8 cellular contexts compared by ENCODE assay signal in genomic region chr14:51780006-51780692, GRCh38.
A peak's percentile ranks its signal among the peaks of the same experiment; 100 is the strongest.
DNase-seq lines count a peak whose midpoint lies in the region; ATAC-seq, FAIRE-seq and TF ChIP-seq lines count a peak whose summit lies in the region.

No MANE protein-coding gene starts in this region.

- no peak overlapping the region; the same call in 1 of the 2 replicates for H3K4me3 ChIP-seq in AG09309 (ENCODE audit: control insufficient read depth, low read depth, low read length)
- no peak overlapping the region for H3K4me3 ChIP-seq in GM12878
- H3K4me3 ChIP-seq in smooth muscle cell, result no peak overlapping the region

- POLR2A ChIA-PET in GM12878 (lab: Charles Lee), result no interaction called here

- TF ChIP-seq POLR2A in GM12878 (IDR thresholded peaks at IDR 0.05; ENCODE audit: low read depth, low read length), result no peak

- peak; percentile 49 for ATAC-seq in GM21390 (IDR thresholded peaks at IDR 0.05; ENCODE audit: unreplicated experiment)
- ATAC-seq in GM12878, result peak; percentile 87
- ATAC-seq in GM18858 (IDR thresholded peaks at IDR 0.05; ENCODE audit: unreplicated experiment), result no peak

- H4K20me1 ChIP-seq in GM12878 (ENCODE audit: control insufficient read depth, insufficient read depth) (no peaks in the 10 kb centered on the region), smooth muscle cell (ENCODE audit: low read depth) (no peaks in the 10 kb centered on the region)

- CTCF ChIA-PET in GM12878 (lab: Yijun Ruan, JAX), result interaction anchor here (0.6 to 6.3 kb wide), 22 partner anchors 9 to 623 kb away, joined by 3 to 75 read pairs (median 4); no protein-coding TSS in a partner anchor

- peak; percentile 88 for TF ChIP-seq RAD21 in GM12878 (IDR thresholded peaks at IDR 0.05; ENCODE audit: insufficient read depth, low read depth, low read length)

- no peak overlapping the region; the same call in 1 of the 2 replicates for H2AFZ ChIP-seq in GM12878 (ENCODE audit: control insufficient read depth, low read depth, low read length)
- no peak overlapping the region for H2AFZ ChIP-seq in smooth muscle cell (ENCODE audit: low read depth)

- H3K4me1 ChIP-seq in GM12878 (ENCODE audit: control insufficient read depth, insufficient read depth, low read length), result no peaks in the 10 kb centered on the region
- H3K4me1 ChIP-seq in smooth muscle cell (ENCODE audit: low read depth), result no peaks in the 10 kb centered on the region

- H3F3A ChIP-seq in smooth muscle cell (ENCODE audit: low read depth), result no peaks in the 10 kb centered on the region

- H3K9ac ChIP-seq in GM12878 (ENCODE audit: control insufficient read depth, insufficient read depth, low read length), result no peak overlapping the region
- no peak overlapping the region for H3K9ac ChIP-seq in smooth muscle cell (ENCODE audit: low read depth)

- no peak overlapping the region for H3K27ac ChIP-seq in GM12878 (ENCODE audit: control insufficient read depth, insufficient read depth)
- no peak overlapping the region for H3K27ac ChIP-seq in smooth muscle cell (ENCODE audit: low read depth)

- TF ChIP-seq EP300 in GM12878 (IDR thresholded peaks at IDR 0.05; ENCODE audit: borderline replicate concordance in 1 of 2, control insufficient read depth in 1 of 2, low read depth in 2 of 2, low read length in 2 of 2), result no peak

- H3K36me3 ChIP-seq in GM12878 (ENCODE audit: control insufficient read depth in 2 of 2, insufficient read depth in 2 of 2, low read length in 1 of 2) (no peaks in the 10 kb centered on the region), smooth muscle cell (ENCODE audit: low read depth) (no peaks in the 10 kb centered on the region)

- 6% methylated on average over 13 of the region's 13 CpGs for WGBS in GM12878 (ENCODE audit: insufficient coverage, insufficient replicate concordance, low lambda C conversion rate, missing lambda C conversion rate)
- WGBS in smooth muscle cell (ENCODE audit: low lambda C conversion rate), result 14% methylated on average over 13 of the region's 13 CpGs

- peak; percentile 59 for FAIRE-seq in GM12878 (lab: Jason Lieb, UNC)

- DNase-seq in AG09309 (ENCODE audit: low read depth) (no peak), NCI-H1930 (lab: John Stamatoyannopoulos, UW) (peak; percentile 41 to 63), UCSD-AML1 (lab: John Stamatoyannopoulos, UW; ENCODE audit: unreplicated experiment) (peak; percentile 31), GM12878 (ENCODE audit: low read depth, low spot score) (peak; percentile 21), iPS DF 4.7 (ENCODE audit: extremely low read depth, low spot score) (peak; percentile 33), smooth muscle cell (lab: John Stamatoyannopoulos, UW; ENCODE audit: unreplicated experiment) (peak; percentile 13)

- H3K4me2 ChIP-seq in GM12878 (ENCODE audit: control insufficient read depth, insufficient read depth) (peak overlapping the region; percentile 6; the same call in 1 of the 2 replicates), smooth muscle cell (peak overlapping the region; percentile 58)

- RAD21 ChIA-PET in GM12878 (lab: Charles Lee; ENCODE audit: unreplicated experiment), result interaction anchor here (0.9 to 1.4 kb wide), 8 partner anchors 101 to 561 kb away, joined by 3 to 5 read pairs (median 4); no protein-coding TSS in a partner anchor

- no peaks in the 10 kb centered on the region for H3K79me2 ChIP-seq in GM12878 (ENCODE audit: control insufficient read depth, insufficient read depth, low read length)
- no peaks in the 10 kb centered on the region for H3K79me2 ChIP-seq in smooth muscle cell (ENCODE audit: low read depth)

- no TSS peak for BruUV-seq in GM12878 (replicated peaks; lab: Mats Ljungman, UMichigan)

- in situ Hi-C loops in GM12878 (cut with MboI), result no loop called here

- SMC1A ChIA-PET in GM12878 (lab: Charles Lee; ENCODE audit: uncharacterized antibody, unreplicated experiment), result interaction anchor here (0.6 to 4.0 kb wide), 9 partner anchors 14 to 741 kb away, joined by 3 to 25 read pairs (median 5); no protein-coding TSS in a partner anchor

- H3K9me3 ChIP-seq in GM12878 (replicated peaks; ENCODE audit: control insufficient read depth, insufficient read depth, low read length) (no peaks in the 10 kb centered on the region), smooth muscle cell (replicated peaks; ENCODE audit: low read depth) (no peaks in the 10 kb centered on the region)

- intact Hi-C loops in GM12878 (cut with micrococcal nuclease; ENCODE audit: unreplicated experiment), result loop anchor here (1.0 to 5.0 kb wide), 2 partner anchors 82 to 199 kb away; partner anchors contain the start of gene GNG2

- H3K27me3 ChIP-seq in GM12878 (replicated peaks in 1 of 2; ENCODE audit: control insufficient read depth in 2 of 2, insufficient read depth in 2 of 2, low read length in 1 of 2), result no peaks in the 10 kb centered on the region
- H3K27me3 ChIP-seq in smooth muscle cell (ENCODE audit: low read depth), result no peaks in the 10 kb centered on the region

- TF ChIP-seq CTCF in AG09309 (IDR thresholded peaks at IDR 0.05; ENCODE audit: control insufficient read depth, insufficient read depth, low read depth, low read length, missing control alignments) (peak; percentile 67), GM12878 (IDR thresholded peaks at IDR 0.05 in 2 of 3, conservative IDR thresholded peaks at IDR 0.05 in 1 of 3; ENCODE audit: control insufficient read depth in 2 of 3, extremely low read depth in 1 of 3, insufficient read depth in 1 of 3, low read depth in 3 of 3, low read length in 3 of 3) (peak; percentile 73 to 83 (median 73)), smooth muscle cell (IDR thresholded peaks at IDR 0.05; ENCODE audit: borderline replicate concordance, insufficient read depth, poor library complexity, severe bottlenecking) (peak; percentile 91)

TF ChIP-seq in GM12878, 131 proteins besides CTCF, POLR2A, EP300 and RAD21 (continues in another document):
- TF ChIP-seq PML (IDR thresholded peaks at IDR 0.05; ENCODE audit: low read length) (no peak), SMAD1 (IDR thresholded peaks at IDR 0.05; ENCODE audit: low read depth, partially characterized antibody) (no peak), SMC3 (IDR thresholded peaks at IDR 0.05; ENCODE audit: borderline replicate concordance, low read length) (peak; percentile 85), MLLT1 (IDR thresholded peaks at IDR 0.05) (no peak), HDGF (IDR thresholded peaks at IDR 0.05) (no peak), MXI1 (IDR thresholded peaks at IDR 0.05; ENCODE audit: low read depth, low read length) (no peak), RB1 (IDR thresholded peaks at IDR 0.05; ENCODE audit: borderline replicate concordance) (peak; percentile 52; the same call in 1 of the 2 replicates), MEF2B (IDR thresholded peaks at IDR 0.05; ENCODE audit: partially characterized antibody, poor library complexity, severe bottlenecking) (no peak), SP1 (IDR thresholded peaks at IDR 0.05; ENCODE audit: low read depth, low read length) (no peak), FOXM1 (IDR thresholded peaks at IDR 0.05; ENCODE audit: low read depth, low read length) (peak; percentile 44; the same call in 1 of the 2 replicates), ZNF592 (IDR thresholded peaks at IDR 0.05) (no peak), ZNF207 (IDR thresholded peaks at IDR 0.05; ENCODE audit: borderline replicate concordance) (no peak), TCF12 (IDR thresholded peaks at IDR 0.05; ENCODE audit: low read depth, low read length) (no peak), NR2C2 (IDR thresholded peaks at IDR 0.05; ENCODE audit: borderline replicate concordance, control insufficient read depth, insufficient read length, low read depth) (no peak)
